Comparison of ENCODE assay signal across 2 cellular contexts in the genomic region with DNA sequence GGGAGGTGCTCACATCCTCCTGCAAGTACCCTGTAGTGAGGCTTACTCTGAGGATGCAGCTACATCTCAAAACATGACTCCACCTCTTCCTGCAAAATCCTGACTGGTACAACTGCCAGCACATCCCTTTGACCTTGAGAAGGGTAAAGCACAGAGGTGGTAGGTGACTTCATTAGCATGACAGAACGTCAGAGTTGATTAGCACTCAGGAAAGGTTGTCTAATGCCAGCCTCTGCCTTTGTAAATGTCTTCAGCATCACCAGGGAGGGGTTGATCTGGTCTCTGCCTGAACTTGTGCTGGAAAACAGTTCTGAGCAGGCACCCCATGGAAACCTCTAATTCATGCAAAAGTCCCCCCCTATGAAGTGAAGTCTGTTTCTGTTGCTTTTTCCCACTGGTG.
TF ChIP-seq lines count a peak whose summit lies in the region.

No MANE protein-coding gene starts in this region.

TF ChIP-seq in GM23338, 12 proteins besides CTCF, POLR2A, EP300 and RAD21 (continued from another document):
- TF ChIP-seq, protein P1, sequence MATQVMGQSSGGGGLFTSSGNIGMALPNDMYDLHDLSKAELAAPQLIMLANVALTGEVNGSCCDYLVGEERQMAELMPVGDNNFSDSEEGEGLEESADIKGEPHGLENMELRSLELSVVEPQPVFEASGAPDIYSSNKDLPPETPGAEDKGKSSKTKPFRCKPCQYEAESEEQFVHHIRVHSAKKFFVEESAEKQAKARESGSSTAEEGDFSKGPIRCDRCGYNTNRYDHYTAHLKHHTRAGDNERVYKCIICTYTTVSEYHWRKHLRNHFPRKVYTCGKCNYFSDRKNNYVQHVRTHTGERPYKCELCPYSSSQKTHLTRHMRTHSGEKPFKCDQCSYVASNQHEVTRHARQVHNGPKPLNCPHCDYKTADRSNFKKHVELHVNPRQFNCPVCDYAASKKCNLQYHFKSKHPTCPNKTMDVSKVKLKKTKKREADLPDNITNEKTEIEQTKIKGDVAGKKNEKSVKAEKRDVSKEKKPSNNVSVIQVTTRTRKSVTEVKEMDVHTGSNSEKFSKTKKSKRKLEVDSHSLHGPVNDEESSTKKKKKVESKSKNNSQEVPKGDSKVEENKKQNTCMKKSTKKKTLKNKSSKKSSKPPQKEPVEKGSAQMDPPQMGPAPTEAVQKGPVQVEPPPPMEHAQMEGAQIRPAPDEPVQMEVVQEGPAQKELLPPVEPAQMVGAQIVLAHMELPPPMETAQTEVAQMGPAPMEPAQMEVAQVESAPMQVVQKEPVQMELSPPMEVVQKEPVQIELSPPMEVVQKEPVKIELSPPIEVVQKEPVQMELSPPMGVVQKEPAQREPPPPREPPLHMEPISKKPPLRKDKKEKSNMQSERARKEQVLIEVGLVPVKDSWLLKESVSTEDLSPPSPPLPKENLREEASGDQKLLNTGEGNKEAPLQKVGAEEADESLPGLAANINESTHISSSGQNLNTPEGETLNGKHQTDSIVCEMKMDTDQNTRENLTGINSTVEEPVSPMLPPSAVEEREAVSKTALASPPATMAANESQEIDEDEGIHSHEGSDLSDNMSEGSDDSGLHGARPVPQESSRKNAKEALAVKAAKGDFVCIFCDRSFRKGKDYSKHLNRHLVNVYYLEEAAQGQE (IDR thresholded peaks at IDR 0.05; ENCODE audit: unreplicated experiment) = no peak
- TF ChIP-seq POLR2AphosphoS5 (IDR thresholded peaks at IDR 0.05; ENCODE audit: low read depth) = no peak
- no peak for TF ChIP-seq JUNB (IDR thresholded peaks at IDR 0.05; ENCODE audit: unreplicated experiment)
- TF ChIP-seq ZNF114 (CRISPR knock-in tag; IDR thresholded peaks at IDR 0.05) = no peak
- TF ChIP-seq, protein P2, sequence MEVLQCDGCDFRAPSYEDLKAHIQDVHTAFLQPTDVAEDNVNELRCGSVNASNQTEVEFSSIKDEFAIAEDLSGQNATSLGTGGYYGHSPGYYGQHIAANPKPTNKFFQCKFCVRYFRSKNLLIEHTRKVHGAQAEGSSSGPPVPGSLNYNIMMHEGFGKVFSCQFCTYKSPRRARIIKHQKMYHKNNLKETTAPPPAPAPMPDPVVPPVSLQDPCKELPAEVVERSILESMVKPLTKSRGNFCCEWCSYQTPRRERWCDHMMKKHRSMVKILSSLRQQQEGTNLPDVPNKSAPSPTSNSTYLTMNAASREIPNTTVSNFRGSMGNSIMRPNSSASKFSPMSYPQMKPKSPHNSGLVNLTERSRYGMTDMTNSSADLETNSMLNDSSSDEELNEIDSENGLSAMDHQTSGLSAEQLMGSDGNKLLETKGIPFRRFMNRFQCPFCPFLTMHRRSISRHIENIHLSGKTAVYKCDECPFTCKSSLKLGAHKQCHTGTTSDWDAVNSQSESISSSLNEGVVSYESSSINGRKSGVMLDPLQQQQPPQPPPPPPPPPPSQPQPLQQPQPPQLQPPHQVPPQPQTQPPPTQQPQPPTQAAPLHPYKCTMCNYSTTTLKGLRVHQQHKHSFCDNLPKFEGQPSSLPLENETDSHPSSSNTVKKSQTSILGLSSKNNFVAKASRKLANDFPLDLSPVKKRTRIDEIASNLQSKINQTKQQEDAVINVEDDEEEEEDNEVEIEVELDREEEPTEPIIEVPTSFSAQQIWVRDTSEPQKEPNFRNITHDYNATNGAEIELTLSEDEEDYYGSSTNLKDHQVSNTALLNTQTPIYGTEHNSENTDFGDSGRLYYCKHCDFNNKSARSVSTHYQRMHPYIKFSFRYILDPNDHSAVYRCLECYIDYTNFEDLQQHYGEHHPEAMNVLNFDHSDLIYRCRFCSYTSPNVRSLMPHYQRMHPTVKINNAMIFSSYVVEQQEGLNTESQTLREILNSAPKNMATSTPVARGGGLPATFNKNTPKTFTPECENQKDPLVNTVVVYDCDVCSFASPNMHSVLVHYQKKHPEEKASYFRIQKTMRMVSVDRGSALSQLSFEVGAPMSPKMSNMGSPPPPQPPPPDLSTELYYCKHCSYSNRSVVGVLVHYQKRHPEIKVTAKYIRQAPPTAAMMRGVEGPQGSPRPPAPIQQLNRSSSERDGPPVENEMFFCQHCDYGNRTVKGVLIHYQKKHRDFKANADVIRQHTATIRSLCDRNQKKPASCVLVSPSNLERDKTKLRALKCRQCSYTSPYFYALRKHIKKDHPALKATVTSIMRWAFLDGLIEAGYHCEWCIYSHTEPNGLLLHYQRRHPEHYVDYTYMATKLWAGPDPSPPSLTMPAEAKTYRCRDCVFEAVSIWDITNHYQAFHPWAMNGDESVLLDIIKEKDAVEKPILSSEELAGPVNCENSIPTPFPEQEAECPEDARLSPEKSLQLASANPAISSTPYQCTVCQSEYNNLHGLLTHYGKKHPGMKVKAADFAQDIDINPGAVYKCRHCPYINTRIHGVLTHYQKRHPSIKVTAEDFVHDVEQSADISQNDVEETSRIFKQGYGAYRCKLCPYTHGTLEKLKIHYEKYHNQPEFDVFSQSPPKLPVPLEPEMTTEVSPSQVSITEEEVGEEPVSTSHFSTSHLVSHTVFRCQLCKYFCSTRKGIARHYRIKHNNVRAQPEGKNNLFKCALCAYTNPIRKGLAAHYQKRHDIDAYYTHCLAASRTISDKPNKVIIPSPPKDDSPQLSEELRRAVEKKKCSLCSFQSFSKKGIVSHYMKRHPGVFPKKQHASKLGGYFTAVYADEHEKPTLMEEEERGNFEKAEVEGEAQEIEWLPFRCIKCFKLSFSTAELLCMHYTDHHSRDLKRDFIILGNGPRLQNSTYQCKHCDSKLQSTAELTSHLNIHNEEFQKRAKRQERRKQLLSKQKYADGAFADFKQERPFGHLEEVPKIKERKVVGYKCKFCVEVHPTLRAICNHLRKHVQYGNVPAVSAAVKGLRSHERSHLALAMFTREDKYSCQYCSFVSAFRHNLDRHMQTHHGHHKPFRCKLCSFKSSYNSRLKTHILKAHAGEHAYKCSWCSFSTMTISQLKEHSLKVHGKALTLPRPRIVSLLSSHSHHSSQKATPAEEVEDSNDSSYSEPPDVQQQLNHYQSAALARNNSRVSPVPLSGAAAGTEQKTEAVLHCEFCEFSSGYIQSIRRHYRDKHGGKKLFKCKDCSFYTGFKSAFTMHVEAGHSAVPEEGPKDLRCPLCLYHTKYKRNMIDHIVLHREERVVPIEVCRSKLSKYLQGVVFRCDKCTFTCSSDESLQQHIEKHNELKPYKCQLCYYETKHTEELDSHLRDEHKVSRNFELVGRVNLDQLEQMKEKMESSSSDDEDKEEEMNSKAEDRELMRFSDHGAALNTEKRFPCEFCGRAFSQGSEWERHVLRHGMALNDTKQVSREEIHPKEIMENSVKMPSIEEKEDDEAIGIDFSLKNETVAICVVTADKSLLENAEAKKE (CRISPR knock-in tag; IDR thresholded peaks at IDR 0.05) = no peak
- no peak for TF ChIP-seq STAT1 (IDR thresholded peaks at IDR 0.05; ENCODE audit: unreplicated experiment)

TF ChIP-seq in WTC11, 78 proteins besides CTCF, POLR2A, EP300 and RAD21 (continued from another document):
- TF ChIP-seq, protein P3, sequence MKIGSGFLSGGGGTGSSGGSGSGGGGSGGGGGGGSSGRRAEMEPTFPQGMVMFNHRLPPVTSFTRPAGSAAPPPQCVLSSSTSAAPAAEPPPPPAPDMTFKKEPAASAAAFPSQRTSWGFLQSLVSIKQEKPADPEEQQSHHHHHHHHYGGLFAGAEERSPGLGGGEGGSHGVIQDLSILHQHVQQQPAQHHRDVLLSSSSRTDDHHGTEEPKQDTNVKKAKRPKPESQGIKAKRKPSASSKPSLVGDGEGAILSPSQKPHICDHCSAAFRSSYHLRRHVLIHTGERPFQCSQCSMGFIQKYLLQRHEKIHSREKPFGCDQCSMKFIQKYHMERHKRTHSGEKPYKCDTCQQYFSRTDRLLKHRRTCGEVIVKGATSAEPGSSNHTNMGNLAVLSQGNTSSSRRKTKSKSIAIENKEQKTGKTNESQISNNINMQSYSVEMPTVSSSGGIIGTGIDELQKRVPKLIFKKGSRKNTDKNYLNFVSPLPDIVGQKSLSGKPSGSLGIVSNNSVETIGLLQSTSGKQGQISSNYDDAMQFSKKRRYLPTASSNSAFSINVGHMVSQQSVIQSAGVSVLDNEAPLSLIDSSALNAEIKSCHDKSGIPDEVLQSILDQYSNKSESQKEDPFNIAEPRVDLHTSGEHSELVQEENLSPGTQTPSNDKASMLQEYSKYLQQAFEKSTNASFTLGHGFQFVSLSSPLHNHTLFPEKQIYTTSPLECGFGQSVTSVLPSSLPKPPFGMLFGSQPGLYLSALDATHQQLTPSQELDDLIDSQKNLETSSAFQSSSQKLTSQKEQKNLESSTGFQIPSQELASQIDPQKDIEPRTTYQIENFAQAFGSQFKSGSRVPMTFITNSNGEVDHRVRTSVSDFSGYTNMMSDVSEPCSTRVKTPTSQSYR (CRISPR knock-in tag; IDR thresholded peaks at IDR 0.05) = no peak
- TF ChIP-seq NR2C2 (CRISPR knock-in tag; IDR thresholded peaks at IDR 0.05) = no peak
- no peak for TF ChIP-seq NR3C1 (CRISPR knock-in tag; conservative IDR thresholded peaks at IDR 0.05; ENCODE audit: low read depth)
- no peak for TF ChIP-seq HMGA2 (CRISPR knock-in tag; IDR thresholded peaks at IDR 0.05)
